In genomic region chr4:73864365-73864764, GRCh38 we compare ENCODE assay signal across 11 cellular contexts. TPM values are rescaled to one million over a fixed set of nuclear protein-coding genes. Genes with fewer than 3 reads are reported as not detected.
DNase-seq lines count a peak whose midpoint lies in the region; ATAC-seq and TF ChIP-seq lines count a peak whose summit lies in the region.
"Had no signal": no experiment of that assay in that cellular context is flagged by ENCODE, and none has a peak within 500 bp of the region (broad histone marks: within the 10 kb centered on the region; RNA-seq: fewer than 3 reads in every experiment).

No MANE protein-coding gene starts in this region.

- H2BK120ac ChIP-seq in mesenchymal stem cell (ENCODE audit: low read depth, low read length) = no peak overlapping the region

- peak overlapping the region; percentile 2 to 95 for H2BK12ac ChIP-seq in mesenchymal stem cell (ENCODE audit: low read length in 2 of 2)

- DNase-seq in DMS53 treated with DMSO at 0.1 percent for 48 hours (lab: John Stamatoyannopoulos, UW; ENCODE audit: unreplicated experiment) (peak; percentile 41), WTC11 (ENCODE audit: low spot score) (peak; percentile 23), mesenchymal stem cell (no peak), sciatic nerve (ENCODE audit: low spot score) (no peak)
- no peak for DNase-seq in effector CD4-positive, alpha-beta T cell
- DNase-seq: activated B cell treated with CpG ODN at 0.5 μM for 24 hours had no signal

- peak overlapping the region; percentile 37 for H4K8ac ChIP-seq in mesenchymal stem cell (ENCODE audit: low read length)

- H2BK15ac ChIP-seq in mesenchymal stem cell (ENCODE audit: low read depth, poor library complexity, severe bottlenecking) = no peak overlapping the region

- H3K79me1 ChIP-seq in mesenchymal stem cell (replicated peaks; ENCODE audit: low read length, poor library complexity, severe bottlenecking) = no peaks in the 10 kb centered on the region

- intact Hi-C loops in sciatic nerve (cut with DNase I) = no loop called here

- peaks cover 16% of the 10 kb centered on the region for H3K27me3 Mint-ChIP-seq in WTC11 (ENCODE audit: low read depth)

- H3K9ac ChIP-seq in mesenchymal stem cell (ENCODE audit: low read length) = no peak overlapping the region

- H3K36me3 ChIP-seq in mesenchymal stem cell (ENCODE audit: control insufficient read depth in 1 of 2, insufficient read depth in 2 of 2, low read depth in 1 of 2, low read length in 2 of 2) = no peaks in the 10 kb centered on the region

- no peak overlapping the region for H3K23ac ChIP-seq in mesenchymal stem cell (ENCODE audit: low read length in 2 of 2)

- no peak overlapping the region for H2BK5ac ChIP-seq in mesenchymal stem cell (ENCODE audit: low read depth, low read length, poor library complexity, severe bottlenecking)

- H3K14ac ChIP-seq in mesenchymal stem cell (ENCODE audit: low read length in 2 of 2) = no peak overlapping the region

- H4K91ac ChIP-seq in mesenchymal stem cell (ENCODE audit: low read length) = no peak overlapping the region

- H2AK5ac ChIP-seq in mesenchymal stem cell (ENCODE audit: low read length, severe bottlenecking) = no peak overlapping the region

- H3K27ac Mint-ChIP-seq in WTC11 = no peak overlapping the region
- H3K27ac Mint-ChIP-seq: activated B cell treated with CpG ODN at 0.5 μM for 24 hours had no signal

- no peak overlapping the region for H3K4ac ChIP-seq in mesenchymal stem cell (ENCODE audit: low read depth in 1 of 2, low read length in 2 of 2)

- no peaks in the 10 kb centered on the region for H3K36me3 Mint-ChIP-seq in WTC11

- no peaks in the 10 kb centered on the region for H3K9me3 Mint-ChIP-seq in WTC11
- H3K9me3 Mint-ChIP-seq: activated B cell treated with CpG ODN at 0.5 μM for 24 hours had no signal

- TF ChIP-seq CTCF in WTC11 (IDR thresholded peaks at IDR 0.05) = no peak

- peaks cover 6% of the 10 kb centered on the region for H3K4me1 ChIP-seq in mesenchymal stem cell (ENCODE audit: control insufficient read depth, insufficient read depth, low read depth, low read length)

- CTCF ChIA-PET in WTC11 (lab: Charles Lee) = interaction anchor here (0.5 to 2.6 kb wide), 36 partner anchors 11 to 595 kb away, joined by 3 to 39 read pairs (median 4); partner anchors contain the start of genes CXCL2, CXCL3, CXCL5 and CXCL6

- no peak overlapping the region for H3K4me2 ChIP-seq in mesenchymal stem cell (ENCODE audit: low read length, poor library complexity, severe bottlenecking)

- no peak overlapping the region for H3K4me3 ChIP-seq in mesenchymal stem cell (ENCODE audit: insufficient read depth in 1 of 2, low read depth in 1 of 2, low read length in 2 of 2)

- no peaks in the 10 kb centered on the region for H3K9me3 ChIP-seq in mesenchymal stem cell (ENCODE audit: control insufficient read depth, low read length)

- H3K4me1 Mint-ChIP-seq in WTC11 = peaks cover 14% of the 10 kb centered on the region

- peak overlapping the region in 1 of 2 experiments; percentile 62 for H3K18ac ChIP-seq in mesenchymal stem cell (ENCODE audit: low read depth in 1 of 2, low read length in 2 of 2)

- no peak overlapping the region for H2AFZ ChIP-seq in mesenchymal stem cell (ENCODE audit: low read depth, low read length)

- POLR2A ChIA-PET in WTC11 (lab: Charles Lee) = no interaction called here

- ATAC-seq in HG03159 (IDR thresholded peaks at IDR 0.05; ENCODE audit: unreplicated experiment) (peak; percentile 49), WTC11 (peak; percentile 60), sciatic nerve (no peak), GM21423 (IDR thresholded peaks at IDR 0.05; ENCODE audit: unreplicated experiment) (no peak), HG02623 (IDR thresholded peaks at IDR 0.05; ENCODE audit: unreplicated experiment) (no peak)

- no peaks in the 10 kb centered on the region for H3K27me3 ChIP-seq in mesenchymal stem cell (ENCODE audit: control insufficient read depth in 1 of 2, insufficient read depth in 1 of 2, low read length in 2 of 2)

- no peak overlapping the region for H3K4me3 Mint-ChIP-seq in WTC11
- H3K4me3 Mint-ChIP-seq: activated B cell treated with CpG ODN at 0.5 μM for 24 hours had no signal

- no peak overlapping the region for H3K27ac ChIP-seq in mesenchymal stem cell (ENCODE audit: low read length, poor library complexity, severe bottlenecking)

- WGBS in mesenchymal stem cell = 89% methylated on average over 2 of the region's 2 CpGs

TF ChIP-seq in WTC11, 78 proteins besides CTCF, POLR2A, EP300 and RAD21 (continues in another document):
- TF ChIP-seq ZNF425 (CRISPR knock-in tag; conservative IDR thresholded peaks at IDR 0.05) (no peak), ZBTB43 (CRISPR knock-in tag; IDR thresholded peaks at IDR 0.05) (no peak), E2F1 (CRISPR knock-in tag; IDR thresholded peaks at IDR 0.05) (no peak), ETV6 (CRISPR knock-in tag; IDR thresholded peaks at IDR 0.05) (no peak), TCF7 (CRISPR knock-in tag; IDR thresholded peaks at IDR 0.05; ENCODE audit: low read depth) (no peak), FOXJ3 (CRISPR knock-in tag; IDR thresholded peaks at IDR 0.05; ENCODE audit: borderline replicate concordance) (no peak), KAT7 (CRISPR knock-in tag; IDR thresholded peaks at IDR 0.05; ENCODE audit: borderline replicate concordance) (no peak), ATF3 (CRISPR knock-in tag; conservative IDR thresholded peaks at IDR 0.05) (no peak), GABPB1 (CRISPR knock-in tag; IDR thresholded peaks at IDR 0.05) (no peak), PRRX2 (CRISPR knock-in tag; IDR thresholded peaks at IDR 0.05) (no peak), ELF4 (CRISPR knock-in tag; IDR thresholded peaks at IDR 0.05; ENCODE audit: low read depth) (no peak), GTF2I (CRISPR knock-in tag; conservative IDR thresholded peaks at IDR 0.05) (no peak), SMAD4 (CRISPR knock-in tag; IDR thresholded peaks at IDR 0.05) (no peak), TEAD1 (CRISPR knock-in tag; IDR thresholded peaks at IDR 0.05) (no peak), NFATC4 (CRISPR knock-in tag; IDR thresholded peaks at IDR 0.05) (no peak)

RNA-seq across cellular contexts. Expression of gene CXCL1, which starts 4.8 kb away (rescaled TPM):
- 0.85 to 1.4 TPM (median 1.4 TPM) in 3 replicates for total RNA-seq in WTC11 (2021)
- polyA plus RNA-seq in mesenchymal stem cell (2013, experiment 1 of 2) = 274 TPM
- 286 TPM for polyA plus RNA-seq in mesenchymal stem cell (2013, experiment 2 of 2)
- total RNA-seq in sciatic nerve = 11.6 TPM
- total RNA-seq: activated B cell treated with CpG ODN at 0.5 μM for 24 hours had no signal

RNA-seq across cellular contexts. Expression of gene PF4V1, which starts 11.3 kb away (rescaled TPM):
- not detected in 3 replicates for total RNA-seq in WTC11 (2021)
- polyA plus RNA-seq in mesenchymal stem cell (2013, experiment 1 of 2) = 0.14 TPM
- polyA plus RNA-seq in mesenchymal stem cell (2013, experiment 2 of 2) = not detected
- not detected for total RNA-seq in sciatic nerve
- total RNA-seq: activated B cell treated with CpG ODN at 0.5 μM for 24 hours, pulmonary artery endothelial cell, subcutaneous adipose tissue had no signal

RNA-seq across cellular contexts. Expression of gene CXCL6, which starts 27.9 kb away (rescaled TPM):
- total RNA-seq in WTC11 (2021) = 3.8 to 4.9 TPM (median 4.4 TPM) in 3 replicates
- 6.8 TPM for polyA plus RNA-seq in mesenchymal stem cell (2013, experiment 1 of 2)
- 7.1 TPM for polyA plus RNA-seq in mesenchymal stem cell (2013, experiment 2 of 2)
- 2.8 TPM for total RNA-seq in sciatic nerve
- total RNA-seq: activated B cell treated with CpG ODN at 0.5 μM for 24 hours had no signal

Comparison
In these comparisons a context has a peak if more than half of its experiments do, and no peak if none do; other contexts are left out.
1. DNase-seq: peak in DMS53 treated with DMSO at 0.1 percent for 48 hours (single experiment) and WTC11 (single experiment); none in mesenchymal stem cell (single experiment), sciatic nerve (single experiment) and effector CD4-positive, alpha-beta T cell (single experiment).
2. ATAC-seq: peak in HG03159 (single experiment) and WTC11 (single experiment); none in sciatic nerve (single experiment), GM21423 (single experiment) and HG02623 (single experiment).